15 cellular contexts compared by ENCODE assay signal in the genomic region with DNA sequence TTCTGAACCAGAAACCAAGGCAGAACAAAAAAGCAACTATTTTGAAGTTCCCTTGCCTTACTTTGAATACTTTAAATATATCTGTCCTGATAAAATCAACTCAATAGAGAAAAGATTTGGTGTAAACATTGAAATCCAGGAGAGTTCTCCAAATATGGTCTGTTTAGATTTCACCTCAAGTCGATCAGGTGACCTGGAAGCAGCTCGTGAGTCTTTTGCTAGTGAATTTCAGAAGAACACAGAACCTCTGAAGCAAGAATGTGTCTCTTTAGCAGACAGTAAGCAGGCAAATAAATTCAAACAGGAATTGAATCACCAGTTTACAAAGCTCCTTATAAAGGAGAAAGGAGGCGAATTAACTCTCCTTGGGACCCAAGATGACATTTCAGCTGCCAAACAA. TPM values are rescaled to one million over a fixed set of nuclear protein-coding genes. Genes with fewer than 3 reads are reported as not detected.
DNase-seq lines count a peak whose midpoint lies in the region; ATAC-seq, FAIRE-seq and TF ChIP-seq lines count a peak whose summit lies in the region.
"Had no signal": no experiment of that assay in that cellular context is flagged by ENCODE, and none has a peak within 500 bp of the region (broad histone marks: within the 10 kb centered on the region; RNA-seq: fewer than 3 reads in every experiment).

No MANE protein-coding gene starts in this region.

- H3F3A ChIP-seq in smooth muscle cell (ENCODE audit: low read depth) = no peaks in the 10 kb centered on the region

- TF ChIP-seq RAD21 in GM12878 (IDR thresholded peaks at IDR 0.05; ENCODE audit: insufficient read depth, low read depth, low read length) = no peak

- no peaks in the 10 kb centered on the region for H3K27me3 ChIP-seq in BLaER1 treated with 17β-estradiol and CSF1 and Interleukin-3, amounts not matched to agents 10 nM and 100 nM
- no peaks in the 10 kb centered on the region for H3K27me3 ChIP-seq in GM12878 (replicated peaks in 1 of 2; ENCODE audit: control insufficient read depth in 2 of 2, insufficient read depth in 2 of 2, low read length in 1 of 2)
- no peaks in the 10 kb centered on the region for H3K27me3 ChIP-seq in neutrophil
- no peaks in the 10 kb centered on the region for H3K27me3 ChIP-seq in smooth muscle cell (ENCODE audit: low read depth)
- H3K27me3 ChIP-seq: breast epithelium had no signal

- RAD21 ChIA-PET in GM12878 (lab: Charles Lee; ENCODE audit: unreplicated experiment) = interaction anchor here (0.8 to 11.8 kb wide), 3 partner anchors 8 to 110 kb away, joined by 3 to 236 read pairs (median 149); a partner anchor contains a TSS

- no TSS peak for BruUV-seq in GM12878 (replicated peaks; lab: Mats Ljungman, UMichigan)

- intact Hi-C loops in GM12878 (cut with micrococcal nuclease; ENCODE audit: unreplicated experiment) = loop anchor here (10.0 kb wide), 2 partner anchors 226 to 304 kb away; a partner anchor contains a TSS

- peaks cover 52 to 76% (median 62%) of the 10 kb centered on the region in 10 experiments for H3K4me1 ChIP-seq in BLaER1 treated with 17β-estradiol and CSF1 and Interleukin-3, amounts not matched to agents 10 nM and 100 nM
- H3K4me1 ChIP-seq in GM12878 (ENCODE audit: control insufficient read depth, insufficient read depth, low read length) (peaks cover 9% of the 10 kb centered on the region), neutrophil (ENCODE audit: control insufficient read depth in 1 of 2, insufficient read depth in 1 of 2, low read depth in 1 of 2, low read length in 1 of 2) (peaks cover 15 to 18% of the 10 kb centered on the region in 2 experiments), smooth muscle cell (ENCODE audit: low read depth) (peaks cover 2% of the 10 kb centered on the region)
- H3K4me1 ChIP-seq: breast epithelium had no signal

- DNase-seq in GM19239 (ENCODE audit: insufficient read length, low spot score) (no peak), GM12878 (ENCODE audit: low read depth, low spot score) (no peak), smooth muscle cell (lab: John Stamatoyannopoulos, UW; ENCODE audit: unreplicated experiment) (no peak), glutamatergic neuron (no peak), NCI-H2029 treated with DMSO at 0.1 percent for 48 hours (lab: John Stamatoyannopoulos, UW) (no peak), NCI-H2227 (lab: John Stamatoyannopoulos, UW; ENCODE audit: unreplicated experiment) (no peak)
- DNase-seq: DND-41, NCI-H1694, NCI-H510A had no signal

- no peak overlapping the region; a peak in 1 of 20 replicates for H3K4me3 ChIP-seq in BLaER1 treated with 17β-estradiol and CSF1 and Interleukin-3, amounts not matched to agents 10 nM and 100 nM
- H3K4me3 ChIP-seq in GM12878 (no peak overlapping the region), neutrophil (ENCODE audit: low read depth in 1 of 2, low read length in 1 of 2) (no peak overlapping the region), smooth muscle cell (no peak overlapping the region)
- H3K4me3 ChIP-seq: breast epithelium, lung had no signal

- POLR2A ChIA-PET in GM12878 (lab: Charles Lee) = interaction anchor here (1.0 to 1.8 kb wide), 6 partner anchors 15 to 115 kb away, joined by 3 to 6 read pairs (median 4); a partner anchor contains a TSS

- no peaks in the 10 kb centered on the region for H3K9me3 ChIP-seq in BLaER1 treated with 17β-estradiol and CSF1 and Interleukin-3, amounts not matched to agents 10 nM and 100 nM (replicated peaks in 1 of 11)
- H3K9me3 ChIP-seq in GM12878 (replicated peaks; ENCODE audit: control insufficient read depth, insufficient read depth, low read length) (peaks cover 4% of the 10 kb centered on the region; the same call in 2 of the 3 replicates), neutrophil (no peaks in the 10 kb centered on the region), smooth muscle cell (replicated peaks; ENCODE audit: low read depth) (no peaks in the 10 kb centered on the region)
- H3K9me3 ChIP-seq: breast epithelium had no signal

- H2AFZ ChIP-seq in GM12878 (ENCODE audit: control insufficient read depth, low read depth, low read length) (no peak overlapping the region), smooth muscle cell (ENCODE audit: low read depth) (no peak overlapping the region)

- WGBS in GM12878 (ENCODE audit: insufficient coverage, insufficient replicate concordance, low lambda C conversion rate, missing lambda C conversion rate) = over 99% methylated on average over 3 of the region's 3 CpGs
- WGBS in smooth muscle cell (ENCODE audit: low lambda C conversion rate) = 76% methylated on average over 3 of the region's 3 CpGs

- H3K79me2 ChIP-seq in GM12878 (ENCODE audit: control insufficient read depth, insufficient read depth, low read length) (peaks cover 21% of the 10 kb centered on the region), smooth muscle cell (ENCODE audit: low read depth) (no peaks in the 10 kb centered on the region)

- H3K36me3 Mint-ChIP-seq in glutamatergic neuron (ENCODE audit: unreplicated experiment) = no peaks in the 10 kb centered on the region
- H3K36me3 Mint-ChIP-seq: WTC11 had no signal

- peak overlapping the region in 3 of 11 experiments; percentile 17 to 23 (median 21); a peak in 3 of 22 replicates for H3K27ac ChIP-seq in BLaER1 treated with 17β-estradiol and CSF1 and Interleukin-3, amounts not matched to agents 10 nM and 100 nM
- H3K27ac ChIP-seq in GM12878 (ENCODE audit: control insufficient read depth, insufficient read depth) = no peak overlapping the region
- peak overlapping the region; percentile 52 for H3K27ac ChIP-seq in neutrophil
- no peak overlapping the region for H3K27ac ChIP-seq in smooth muscle cell (ENCODE audit: low read depth)

- H3K27ac Mint-ChIP-seq in glutamatergic neuron (ENCODE audit: unreplicated experiment) = no peak overlapping the region

- peaks cover 5% of the 10 kb centered on the region for H3K9me3 Mint-ChIP-seq in glutamatergic neuron (ENCODE audit: unreplicated experiment)
- H3K9me3 Mint-ChIP-seq: WTC11 had no signal

- in situ Hi-C loops in GM12878 (cut with MboI) = no loop called here

- no peaks in the 10 kb centered on the region for H3K4me1 Mint-ChIP-seq in glutamatergic neuron (ENCODE audit: low read depth, unreplicated experiment)

- no peak for ATAC-seq in GM12878
- ATAC-seq: SK-N-SH treated with all-trans-retinoic acid at 6 μM for 48 hours, WTC11 had no signal

- no peak for TF ChIP-seq POLR2A in GM12878 (IDR thresholded peaks at IDR 0.05; ENCODE audit: low read depth, low read length)

- peaks cover 0 to 17% (median 0%) of the 10 kb centered on the region in 11 experiments; a peak in 1 of 22 replicates for H4K20me1 ChIP-seq in BLaER1 treated with 17β-estradiol and CSF1 and Interleukin-3, amounts not matched to agents 10 nM and 100 nM
- H4K20me1 ChIP-seq in GM12878 (ENCODE audit: control insufficient read depth, insufficient read depth) (no peaks in the 10 kb centered on the region), smooth muscle cell (ENCODE audit: low read depth) (no peaks in the 10 kb centered on the region)

- SMC1A ChIA-PET in GM12878 (lab: Charles Lee; ENCODE audit: uncharacterized antibody, unreplicated experiment) = interaction anchor here (0.9 to 5.7 kb wide), 11 partner anchors 6 to 112 kb away, joined by 3 to 68 read pairs (median 4); a partner anchor contains a TSS

- peaks cover 64 to 77% (median 72%) of the 10 kb centered on the region in 11 experiments for H3K36me3 ChIP-seq in BLaER1 treated with 17β-estradiol and CSF1 and Interleukin-3, amounts not matched to agents 10 nM and 100 nM
- H3K36me3 ChIP-seq in GM12878 (ENCODE audit: control insufficient read depth in 2 of 2, insufficient read depth in 2 of 2, low read length in 1 of 2) (peaks cover 0 to 17% of the 10 kb centered on the region in 2 experiments; a peak in 1 of 4 replicates), neutrophil (peaks cover 83% of the 10 kb centered on the region), smooth muscle cell (ENCODE audit: low read depth) (no peaks in the 10 kb centered on the region)
- H3K36me3 ChIP-seq: breast epithelium had no signal

- H3K9ac ChIP-seq in BLaER1 treated with 17β-estradiol and CSF1 and Interleukin-3, amounts not matched to agents 10 nM and 100 nM = peak overlapping the region in 3 of 11 experiments; percentile 1 to 44 (median 14); a peak in 3 of 22 replicates
- H3K9ac ChIP-seq in GM12878 (ENCODE audit: control insufficient read depth, insufficient read depth, low read length) = no peak overlapping the region
- H3K9ac ChIP-seq in smooth muscle cell (ENCODE audit: low read depth) = no peak overlapping the region

- TF ChIP-seq EP300 in GM12878 (IDR thresholded peaks at IDR 0.05; ENCODE audit: borderline replicate concordance in 1 of 2, control insufficient read depth in 1 of 2, low read depth in 2 of 2, low read length in 2 of 2) = no peak

- FAIRE-seq in GM19239 (lab: Jason Lieb, UNC) = peak; percentile 60
- FAIRE-seq in GM12878 (lab: Jason Lieb, UNC) = no peak

- H3K4me3 Mint-ChIP-seq in glutamatergic neuron (ENCODE audit: unreplicated experiment) = no peak overlapping the region
- H3K4me3 Mint-ChIP-seq: WTC11 had no signal

- H3K27me3 Mint-ChIP-seq in glutamatergic neuron (ENCODE audit: unreplicated experiment) = peaks cover 4% of the 10 kb centered on the region

- H3K4me2 ChIP-seq in BLaER1 treated with 17β-estradiol and CSF1 and Interleukin-3, amounts not matched to agents 10 nM and 100 nM = peak overlapping the region in 9 of 11 experiments; percentile 29 to 96 (median 39); a peak in 13 of 22 replicates
- H3K4me2 ChIP-seq in GM12878 (ENCODE audit: control insufficient read depth, insufficient read depth) (no peak overlapping the region), smooth muscle cell (no peak overlapping the region)

- no peak for TF ChIP-seq CTCF in GM12878 (IDR thresholded peaks at IDR 0.05 in 2 of 3, conservative IDR thresholded peaks at IDR 0.05 in 1 of 3; ENCODE audit: control insufficient read depth in 2 of 3, extremely low read depth in 1 of 3, insufficient read depth in 1 of 3, low read depth in 3 of 3, low read length in 3 of 3)
- no peak for TF ChIP-seq CTCF in neutrophil (IDR thresholded peaks at IDR 0.05)
- no peak for TF ChIP-seq CTCF in smooth muscle cell (IDR thresholded peaks at IDR 0.05; ENCODE audit: borderline replicate concordance, insufficient read depth, poor library complexity, severe bottlenecking)
- no peak for TF ChIP-seq CTCF in glutamatergic neuron (IDR thresholded peaks at IDR 0.05; ENCODE audit: partially characterized antibody, unreplicated experiment)

- CTCF ChIA-PET in GM12878 (lab: Yijun Ruan, JAX) = interaction anchor here (0.7 to 2.1 kb wide), 4 partner anchors 10 to 111 kb away, joined by 3 to 6 read pairs (median 4); no protein-coding TSS in a partner anchor

RNA-seq across cellular contexts. Expression of a gene that starts 4.6 kb away (rescaled TPM):
- total RNA-seq in GM12878 (2013; cell fraction: nucleolus; rRNA removed) = 22.4 and 23.6 TPM in 2 replicates
- total RNA-seq in GM12878 (2014; rRNA removed) = 28.6 and 34.6 TPM in 2 replicates
- total RNA-seq in GM12878 (2014; rRNA removed; fragmentation: Illumina TruSeq; extraction: Trizol) = 40.1 and 42.9 TPM in 2 replicates
- total RNA-seq in GM12878 (2021) = 41.4 and 46.3 TPM in 2 replicates
- polyA plus RNA-seq in GM12878 (2011; ENCODE audit: low read depth) = 6.8 TPM
- polyA plus RNA-seq in GM12878 (2011; rRNA removed) = 15.6 and 17.0 TPM in 2 replicates
- polyA plus RNA-seq in GM12878 (2011; cell fraction: cytosol; rRNA removed) = 12.0 and 18.1 TPM in 2 replicates
- polyA plus RNA-seq in GM12878 (2011; cell fraction: nucleus; rRNA removed) = 5.0 and 7.7 TPM in 2 replicates
- polyA plus RNA-seq in GM12878 (2012) = 7.7 and 9.5 TPM in 2 replicates
- polyA plus RNA-seq in GM12878 (2014; fragmentation: Illumina TruSeq; extraction: Trizol) = 37.9 and 45.4 TPM in 2 replicates
- polyA plus RNA-seq in GM12878 (2014; fragmentation: Nextera tagmentation; extraction: Ambion mirVana) = 10 to 100 TPM in 1 of 2 experiments, 1 to 10 TPM in 1; 9.9 to 14.6 TPM
- polyA plus RNA-seq in GM12878 (2014; rRNA removed) = 19.5 and 21.8 TPM in 2 replicates
- 10 to 100 TPM; 20.0 to 21.5 TPM for polyA plus RNA-seq in GM12878 (2016; fragmentation: Nextera tagmentation; extraction: Ambion mirVana)
- polyA minus RNA-seq in GM12878 (2011; rRNA and poly(A)+ RNA removed) = 18.9 and 21.1 TPM in 2 replicates
- 15.1 and 16.9 TPM in 2 replicates for polyA minus RNA-seq in GM12878 (2011; cell fraction: cytosol; rRNA and poly(A)+ RNA removed)
- 3.9 and 6.3 TPM in 2 replicates for polyA minus RNA-seq in GM12878 (2011; cell fraction: nucleus; rRNA and poly(A)+ RNA removed)
- total RNA-seq in smooth muscle cell = 6.4 and 6.6 TPM in 2 replicates
- 2.2 and 3.6 TPM in 2 replicates for polyA plus RNA-seq in smooth muscle cell
- 0.20 TPM for total RNA-seq in glutamatergic neuron (ENCODE audit: unreplicated experiment)

RNA-seq across cellular contexts. Expression of a gene that starts 4.7 kb away (rescaled TPM):
- total RNA-seq in GM12878 (2013; cell fraction: nucleolus; rRNA removed) = 53.6 and 54.2 TPM in 2 replicates
- total RNA-seq in GM12878 (2014; rRNA removed) (41.3 and 54.2 TPM in 2 replicates), GM12878 (2014; rRNA removed; fragmentation: Illumina TruSeq; extraction: Trizol) (58.9 and 61.8 TPM in 2 replicates), GM12878 (2021) (46.2 and 49.6 TPM in 2 replicates), smooth muscle cell (4.7 and 5.1 TPM in 2 replicates), glutamatergic neuron (ENCODE audit: unreplicated experiment) (0.27 TPM)
- polyA plus RNA-seq in GM12878 (2011; ENCODE audit: low read depth) = 12.1 TPM
- polyA plus RNA-seq in GM12878 (2011; rRNA removed) (122 and 154 TPM in 2 replicates), GM12878 (2014; fragmentation: Illumina TruSeq; extraction: Trizol) (69.4 and 91.3 TPM in 2 replicates), GM12878 (2014; fragmentation: Nextera tagmentation; extraction: Ambion mirVana) (10 to 100 TPM; 34.0 to 40.4 TPM), GM12878 (2014; rRNA removed) (44.8 and 56.6 TPM in 2 replicates), GM12878 (2016; fragmentation: Nextera tagmentation; extraction: Ambion mirVana) (10 to 100 TPM; 40.7 to 46.0 TPM), smooth muscle cell (1.7 and 3.8 TPM in 2 replicates)
- polyA plus RNA-seq in GM12878 (2011; cell fraction: cytosol; rRNA removed) = 59.0 and 65.8 TPM in 2 replicates
- polyA plus RNA-seq in GM12878 (2011; cell fraction: nucleus; rRNA removed) = 72.6 and 102 TPM in 2 replicates
- 12.8 and 16.9 TPM in 2 replicates for polyA plus RNA-seq in GM12878 (2012)
- 55.6 and 64.0 TPM in 2 replicates for polyA minus RNA-seq in GM12878 (2011; rRNA and poly(A)+ RNA removed)
- polyA minus RNA-seq in GM12878 (2011; cell fraction: cytosol; rRNA and poly(A)+ RNA removed) = 20.0 and 21.8 TPM in 2 replicates
- 17.0 and 20.1 TPM in 2 replicates for polyA minus RNA-seq in GM12878 (2011; cell fraction: nucleus; rRNA and poly(A)+ RNA removed)

RNA-seq across cellular contexts. Expression of a gene that starts 8.7 kb away (rescaled TPM):
- 378 and 381 TPM in 2 replicates for total RNA-seq in GM12878 (2013; cell fraction: nucleolus; rRNA removed)
- total RNA-seq in GM12878 (2014; rRNA removed) (38.9 and 45.0 TPM in 2 replicates), GM12878 (2014; rRNA removed; fragmentation: Illumina TruSeq; extraction: Trizol) (37.2 and 41.8 TPM in 2 replicates), GM12878 (2021) (33.2 and 35.3 TPM in 2 replicates), smooth muscle cell (not detected in 2 replicates), glutamatergic neuron (ENCODE audit: unreplicated experiment) (0.29 TPM)
- 20.1 TPM for polyA plus RNA-seq in GM12878 (2011; ENCODE audit: low read depth)
- polyA plus RNA-seq in GM12878 (2011; rRNA removed) (234 and 299 TPM in 2 replicates), GM12878 (2014; fragmentation: Illumina TruSeq; extraction: Trizol) (68.7 and 104 TPM in 2 replicates), GM12878 (2014; fragmentation: Nextera tagmentation; extraction: Ambion mirVana) (1 to 10 TPM; 9.0 to 9.7 TPM), GM12878 (2014; rRNA removed) (67.1 and 74.7 TPM in 2 replicates), GM12878 (2016; fragmentation: Nextera tagmentation; extraction: Ambion mirVana) (10 to 100 TPM; 17.7 to 21.1 TPM), smooth muscle cell (0.40 TPM in 1 of 2 replicates, not detected in the other)
- polyA plus RNA-seq in GM12878 (2011; cell fraction: cytosol; rRNA removed) = 89.6 and 95.6 TPM in 2 replicates
- 391 and 471 TPM in 2 replicates for polyA plus RNA-seq in GM12878 (2011; cell fraction: nucleus; rRNA removed)
- polyA plus RNA-seq in GM12878 (2012) = 23.6 and 25.3 TPM in 2 replicates
- polyA minus RNA-seq in GM12878 (2011; rRNA and poly(A)+ RNA removed) = 59.2 and 75.6 TPM in 2 replicates
- polyA minus RNA-seq in GM12878 (2011; cell fraction: cytosol; rRNA and poly(A)+ RNA removed) = 23.7 and 27.7 TPM in 2 replicates
- 73.7 and 76.1 TPM in 2 replicates for polyA minus RNA-seq in GM12878 (2011; cell fraction: nucleus; rRNA and poly(A)+ RNA removed)

RNA-seq across cellular contexts. Expression of a gene that starts 54.0 kb away (rescaled TPM):
- 80.9 and 90.7 TPM in 2 replicates for total RNA-seq in GM12878 (2013; cell fraction: nucleolus; rRNA removed)
- total RNA-seq in GM12878 (2014; rRNA removed) (16.1 and 18.6 TPM in 2 replicates), GM12878 (2014; rRNA removed; fragmentation: Illumina TruSeq; extraction: Trizol) (29.7 and 29.9 TPM in 2 replicates), GM12878 (2021) (52.7 and 52.8 TPM in 2 replicates), smooth muscle cell (37.9 and 50.8 TPM in 2 replicates), glutamatergic neuron (ENCODE audit: unreplicated experiment) (86.1 TPM)
- polyA plus RNA-seq in GM12878 (2011; ENCODE audit: low read depth) = 9.4 TPM
- polyA plus RNA-seq in GM12878 (2011; rRNA removed) (45.6 and 56.3 TPM in 2 replicates), GM12878 (2014; fragmentation: Illumina TruSeq; extraction: Trizol) (50.9 and 54.9 TPM in 2 replicates), GM12878 (2014; fragmentation: Nextera tagmentation; extraction: Ambion mirVana) (1 to 10 TPM; 8.5 to 8.8 TPM), GM12878 (2014; rRNA removed) (33.4 and 37.6 TPM in 2 replicates), GM12878 (2016; fragmentation: Nextera tagmentation; extraction: Ambion mirVana) (10 to 100 TPM; 44.4 to 46.8 TPM), smooth muscle cell (26.7 and 34.6 TPM in 2 replicates)
- 36.5 and 46.7 TPM in 2 replicates for polyA plus RNA-seq in GM12878 (2011; cell fraction: cytosol; rRNA removed)
- polyA plus RNA-seq in GM12878 (2011; cell fraction: nucleus; rRNA removed) = 36.3 and 44.2 TPM in 2 replicates
- polyA plus RNA-seq in GM12878 (2012) = 13.7 and 19.9 TPM in 2 replicates
- polyA minus RNA-seq in GM12878 (2011; rRNA and poly(A)+ RNA removed) = 43.9 and 44.5 TPM in 2 replicates
- 16.0 and 19.0 TPM in 2 replicates for polyA minus RNA-seq in GM12878 (2011; cell fraction: cytosol; rRNA and poly(A)+ RNA removed)
- 12.7 and 24.3 TPM in 2 replicates for polyA minus RNA-seq in GM12878 (2011; cell fraction: nucleus; rRNA and poly(A)+ RNA removed)

Comparison
In these comparisons a context has a peak if more than half of its experiments do, and no peak if none do; other contexts are left out.
1. H3K4me2 ChIP-seq: peak in BLaER1 treated with 17β-estradiol and CSF1 and Interleukin-3, amounts not matched to agents 10 nM and 100 nM (9 of 11); none in GM12878 (single experiment) and smooth muscle cell (single experiment).
2. RNA of a gene that starts 8.7 kb away (total RNA-seq): 33.2 to 381 TPM in GM12878; 0.29 TPM in glutamatergic neuron (single experiment) and not detected in smooth muscle cell; every median in the first group is over 10 times any median in the second.